In the genomic region with DNA sequence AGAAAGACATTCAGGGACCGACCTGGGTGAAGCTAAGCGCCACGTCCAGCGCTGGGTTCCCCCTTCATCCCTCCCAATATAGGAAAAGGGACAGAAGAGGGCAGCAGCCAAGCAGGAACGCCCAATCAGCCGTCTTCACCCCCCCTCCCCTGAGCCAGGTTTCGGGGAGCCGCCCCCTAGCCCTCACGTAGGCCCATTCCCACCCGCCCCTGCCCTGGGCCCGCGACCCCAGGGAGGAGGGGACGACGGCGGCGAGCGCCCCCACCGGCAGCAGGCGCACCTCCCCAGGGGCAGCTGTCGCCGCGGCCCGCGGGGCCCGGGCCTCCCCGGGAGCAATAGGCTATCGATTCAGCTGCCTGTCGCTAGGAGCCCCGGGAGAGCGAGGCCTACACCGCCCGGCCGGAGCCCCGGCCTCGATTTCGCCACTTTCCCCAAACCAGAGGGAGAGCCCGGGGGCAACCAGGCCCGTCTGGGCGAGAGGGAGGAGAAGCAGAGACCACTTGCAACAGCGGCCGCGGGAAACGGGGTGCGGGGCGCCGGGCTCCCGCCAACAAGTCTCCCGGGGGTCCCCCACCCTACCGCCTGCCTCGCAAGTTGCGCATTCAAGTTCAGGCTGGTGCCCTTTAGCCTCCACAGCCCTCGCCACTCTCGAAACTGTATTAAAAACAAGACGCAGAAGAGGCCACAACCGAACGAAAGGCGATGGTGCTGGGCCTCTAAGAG, we compare ENCODE assay signal across 1 cellular context.
TF ChIP-seq lines count a peak whose summit lies in the region.

No MANE protein-coding gene starts in this region.

TF ChIP-seq in GM12878, 131 proteins besides CTCF, POLR2A, EP300 and RAD21 (continued from another document and continues in another):
- TF ChIP-seq, protein P1, sequence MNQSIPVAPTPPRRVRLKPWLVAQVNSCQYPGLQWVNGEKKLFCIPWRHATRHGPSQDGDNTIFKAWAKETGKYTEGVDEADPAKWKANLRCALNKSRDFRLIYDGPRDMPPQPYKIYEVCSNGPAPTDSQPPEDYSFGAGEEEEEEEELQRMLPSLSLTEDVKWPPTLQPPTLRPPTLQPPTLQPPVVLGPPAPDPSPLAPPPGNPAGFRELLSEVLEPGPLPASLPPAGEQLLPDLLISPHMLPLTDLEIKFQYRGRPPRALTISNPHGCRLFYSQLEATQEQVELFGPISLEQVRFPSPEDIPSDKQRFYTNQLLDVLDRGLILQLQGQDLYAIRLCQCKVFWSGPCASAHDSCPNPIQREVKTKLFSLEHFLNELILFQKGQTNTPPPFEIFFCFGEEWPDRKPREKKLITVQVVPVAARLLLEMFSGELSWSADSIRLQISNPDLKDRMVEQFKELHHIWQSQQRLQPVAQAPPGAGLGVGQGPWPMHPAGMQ (IDR thresholded peaks at IDR 0.05; ENCODE audit: borderline replicate concordance), result no peak
- TF ChIP-seq RAD51 (IDR thresholded peaks at IDR 0.05), result no peak
- peak; percentile 94 for TF ChIP-seq SIN3A (IDR thresholded peaks at IDR 0.05; ENCODE audit: low read depth, low read length)
- no peak for TF ChIP-seq FOS (IDR thresholded peaks at IDR 0.05; ENCODE audit: borderline replicate concordance, extremely low read depth, insufficient read length)
- TF ChIP-seq, protein P2, sequence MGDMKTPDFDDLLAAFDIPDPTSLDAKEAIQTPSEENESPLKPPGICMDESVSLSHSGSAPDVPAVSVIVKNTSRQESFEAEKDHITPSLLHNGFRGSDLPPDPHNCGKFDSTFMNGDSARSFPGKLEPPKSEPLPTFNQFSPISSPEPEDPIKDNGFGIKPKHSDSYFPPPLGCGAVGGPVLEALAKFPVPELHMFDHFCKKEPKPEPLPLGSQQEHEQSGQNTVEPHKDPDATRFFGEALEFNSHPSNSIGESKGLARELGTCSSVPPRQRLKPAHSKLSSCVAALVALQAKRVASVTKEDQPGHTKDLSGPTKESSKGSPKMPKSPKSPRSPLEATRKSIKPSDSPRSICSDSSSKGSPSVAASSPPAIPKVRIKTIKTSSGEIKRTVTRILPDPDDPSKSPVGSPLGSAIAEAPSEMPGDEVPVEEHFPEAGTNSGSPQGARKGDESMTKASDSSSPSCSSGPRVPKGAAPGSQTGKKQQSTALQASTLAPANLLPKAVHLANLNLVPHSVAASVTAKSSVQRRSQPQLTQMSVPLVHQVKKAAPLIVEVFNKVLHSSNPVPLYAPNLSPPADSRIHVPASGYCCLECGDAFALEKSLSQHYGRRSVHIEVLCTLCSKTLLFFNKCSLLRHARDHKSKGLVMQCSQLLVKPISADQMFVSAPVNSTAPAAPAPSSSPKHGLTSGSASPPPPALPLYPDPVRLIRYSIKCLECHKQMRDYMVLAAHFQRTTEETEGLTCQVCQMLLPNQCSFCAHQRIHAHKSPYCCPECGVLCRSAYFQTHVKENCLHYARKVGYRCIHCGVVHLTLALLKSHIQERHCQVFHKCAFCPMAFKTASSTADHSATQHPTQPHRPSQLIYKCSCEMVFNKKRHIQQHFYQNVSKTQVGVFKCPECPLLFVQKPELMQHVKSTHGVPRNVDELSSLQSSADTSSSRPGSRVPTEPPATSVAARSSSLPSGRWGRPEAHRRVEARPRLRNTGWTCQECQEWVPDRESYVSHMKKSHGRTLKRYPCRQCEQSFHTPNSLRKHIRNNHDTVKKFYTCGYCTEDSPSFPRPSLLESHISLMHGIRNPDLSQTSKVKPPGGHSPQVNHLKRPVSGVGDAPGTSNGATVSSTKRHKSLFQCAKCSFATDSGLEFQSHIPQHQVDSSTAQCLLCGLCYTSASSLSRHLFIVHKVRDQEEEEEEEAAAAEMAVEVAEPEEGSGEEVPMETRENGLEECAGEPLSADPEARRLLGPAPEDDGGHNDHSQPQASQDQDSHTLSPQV (IDR thresholded peaks at IDR 0.05), result peak; percentile 78; the same call in 1 of the 2 replicates
- TF ChIP-seq, protein P3, sequence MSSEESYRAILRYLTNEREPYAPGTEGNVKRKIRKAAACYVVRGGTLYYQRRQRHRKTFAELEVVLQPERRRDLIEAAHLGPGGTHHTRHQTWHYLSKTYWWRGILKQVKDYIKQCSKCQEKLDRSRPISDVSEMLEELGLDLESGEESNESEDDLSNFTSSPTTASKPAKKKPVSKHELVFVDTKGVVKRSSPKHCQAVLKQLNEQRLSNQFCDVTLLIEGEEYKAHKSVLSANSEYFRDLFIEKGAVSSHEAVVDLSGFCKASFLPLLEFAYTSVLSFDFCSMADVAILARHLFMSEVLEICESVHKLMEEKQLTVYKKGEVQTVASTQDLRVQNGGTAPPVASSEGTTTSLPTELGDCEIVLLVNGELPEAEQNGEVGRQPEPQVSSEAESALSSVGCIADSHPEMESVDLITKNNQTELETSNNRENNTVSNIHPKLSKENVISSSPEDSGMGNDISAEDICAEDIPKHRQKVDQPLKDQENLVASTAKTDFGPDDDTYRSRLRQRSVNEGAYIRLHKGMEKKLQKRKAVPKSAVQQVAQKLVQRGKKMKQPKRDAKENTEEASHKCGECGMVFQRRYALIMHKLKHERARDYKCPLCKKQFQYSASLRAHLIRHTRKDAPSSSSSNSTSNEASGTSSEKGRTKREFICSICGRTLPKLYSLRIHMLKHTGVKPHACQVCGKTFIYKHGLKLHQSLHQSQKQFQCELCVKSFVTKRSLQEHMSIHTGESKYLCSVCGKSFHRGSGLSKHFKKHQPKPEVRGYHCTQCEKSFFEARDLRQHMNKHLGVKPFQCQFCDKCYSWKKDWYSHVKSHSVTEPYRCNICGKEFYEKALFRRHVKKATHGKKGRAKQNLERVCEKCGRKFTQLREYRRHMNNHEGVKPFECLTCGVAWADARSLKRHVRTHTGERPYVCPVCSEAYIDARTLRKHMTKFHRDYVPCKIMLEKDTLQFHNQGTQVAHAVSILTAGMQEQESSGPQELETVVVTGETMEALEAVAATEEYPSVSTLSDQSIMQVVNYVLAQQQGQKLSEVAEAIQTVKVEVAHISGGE (CRISPR knock-in tag; IDR thresholded peaks at IDR 0.05), result no peak
- no peak for TF ChIP-seq RELA (IDR thresholded peaks at IDR 0.05; ENCODE audit: borderline replicate concordance, partially characterized antibody)
- TF ChIP-seq, protein P4, sequence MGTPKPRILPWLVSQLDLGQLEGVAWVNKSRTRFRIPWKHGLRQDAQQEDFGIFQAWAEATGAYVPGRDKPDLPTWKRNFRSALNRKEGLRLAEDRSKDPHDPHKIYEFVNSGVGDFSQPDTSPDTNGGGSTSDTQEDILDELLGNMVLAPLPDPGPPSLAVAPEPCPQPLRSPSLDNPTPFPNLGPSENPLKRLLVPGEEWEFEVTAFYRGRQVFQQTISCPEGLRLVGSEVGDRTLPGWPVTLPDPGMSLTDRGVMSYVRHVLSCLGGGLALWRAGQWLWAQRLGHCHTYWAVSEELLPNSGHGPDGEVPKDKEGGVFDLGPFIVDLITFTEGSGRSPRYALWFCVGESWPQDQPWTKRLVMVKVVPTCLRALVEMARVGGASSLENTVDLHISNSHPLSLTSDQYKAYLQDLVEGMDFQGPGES (IDR thresholded peaks at IDR 0.05), result no peak
- no peak for TF ChIP-seq SPI1 (IDR thresholded peaks at IDR 0.05; ENCODE audit: borderline replicate concordance, insufficient read depth, low read depth, low read length)
- no peak for TF ChIP-seq NR2C2 (IDR thresholded peaks at IDR 0.05; ENCODE audit: borderline replicate concordance, control insufficient read depth, insufficient read length, low read depth)
- TF ChIP-seq, protein P5, sequence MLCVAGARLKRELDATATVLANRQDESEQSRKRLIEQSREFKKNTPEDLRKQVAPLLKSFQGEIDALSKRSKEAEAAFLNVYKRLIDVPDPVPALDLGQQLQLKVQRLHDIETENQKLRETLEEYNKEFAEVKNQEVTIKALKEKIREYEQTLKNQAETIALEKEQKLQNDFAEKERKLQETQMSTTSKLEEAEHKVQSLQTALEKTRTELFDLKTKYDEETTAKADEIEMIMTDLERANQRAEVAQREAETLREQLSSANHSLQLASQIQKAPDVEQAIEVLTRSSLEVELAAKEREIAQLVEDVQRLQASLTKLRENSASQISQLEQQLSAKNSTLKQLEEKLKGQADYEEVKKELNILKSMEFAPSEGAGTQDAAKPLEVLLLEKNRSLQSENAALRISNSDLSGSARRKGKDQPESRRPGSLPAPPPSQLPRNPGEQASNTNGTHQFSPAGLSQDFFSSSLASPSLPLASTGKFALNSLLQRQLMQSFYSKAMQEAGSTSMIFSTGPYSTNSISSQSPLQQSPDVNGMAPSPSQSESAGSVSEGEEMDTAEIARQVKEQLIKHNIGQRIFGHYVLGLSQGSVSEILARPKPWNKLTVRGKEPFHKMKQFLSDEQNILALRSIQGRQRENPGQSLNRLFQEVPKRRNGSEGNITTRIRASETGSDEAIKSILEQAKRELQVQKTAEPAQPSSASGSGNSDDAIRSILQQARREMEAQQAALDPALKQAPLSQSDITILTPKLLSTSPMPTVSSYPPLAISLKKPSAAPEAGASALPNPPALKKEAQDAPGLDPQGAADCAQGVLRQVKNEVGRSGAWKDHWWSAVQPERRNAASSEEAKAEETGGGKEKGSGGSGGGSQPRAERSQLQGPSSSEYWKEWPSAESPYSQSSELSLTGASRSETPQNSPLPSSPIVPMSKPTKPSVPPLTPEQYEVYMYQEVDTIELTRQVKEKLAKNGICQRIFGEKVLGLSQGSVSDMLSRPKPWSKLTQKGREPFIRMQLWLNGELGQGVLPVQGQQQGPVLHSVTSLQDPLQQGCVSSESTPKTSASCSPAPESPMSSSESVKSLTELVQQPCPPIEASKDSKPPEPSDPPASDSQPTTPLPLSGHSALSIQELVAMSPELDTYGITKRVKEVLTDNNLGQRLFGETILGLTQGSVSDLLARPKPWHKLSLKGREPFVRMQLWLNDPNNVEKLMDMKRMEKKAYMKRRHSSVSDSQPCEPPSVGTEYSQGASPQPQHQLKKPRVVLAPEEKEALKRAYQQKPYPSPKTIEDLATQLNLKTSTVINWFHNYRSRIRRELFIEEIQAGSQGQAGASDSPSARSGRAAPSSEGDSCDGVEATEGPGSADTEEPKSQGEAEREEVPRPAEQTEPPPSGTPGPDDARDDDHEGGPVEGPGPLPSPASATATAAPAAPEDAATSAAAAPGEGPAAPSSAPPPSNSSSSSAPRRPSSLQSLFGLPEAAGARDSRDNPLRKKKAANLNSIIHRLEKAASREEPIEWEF (IDR thresholded peaks at IDR 0.05; ENCODE audit: insufficient replicate concordance, low read depth, low read length), result no peak
- TF ChIP-seq, protein P6, sequence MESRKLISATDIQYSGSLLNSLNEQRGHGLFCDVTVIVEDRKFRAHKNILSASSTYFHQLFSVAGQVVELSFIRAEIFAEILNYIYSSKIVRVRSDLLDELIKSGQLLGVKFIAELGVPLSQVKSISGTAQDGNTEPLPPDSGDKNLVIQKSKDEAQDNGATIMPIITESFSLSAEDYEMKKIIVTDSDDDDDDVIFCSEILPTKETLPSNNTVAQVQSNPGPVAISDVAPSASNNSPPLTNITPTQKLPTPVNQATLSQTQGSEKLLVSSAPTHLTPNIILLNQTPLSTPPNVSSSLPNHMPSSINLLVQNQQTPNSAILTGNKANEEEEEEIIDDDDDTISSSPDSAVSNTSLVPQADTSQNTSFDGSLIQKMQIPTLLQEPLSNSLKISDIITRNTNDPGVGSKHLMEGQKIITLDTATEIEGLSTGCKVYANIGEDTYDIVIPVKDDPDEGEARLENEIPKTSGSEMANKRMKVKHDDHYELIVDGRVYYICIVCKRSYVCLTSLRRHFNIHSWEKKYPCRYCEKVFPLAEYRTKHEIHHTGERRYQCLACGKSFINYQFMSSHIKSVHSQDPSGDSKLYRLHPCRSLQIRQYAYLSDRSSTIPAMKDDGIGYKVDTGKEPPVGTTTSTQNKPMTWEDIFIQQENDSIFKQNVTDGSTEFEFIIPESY (IDR thresholded peaks at IDR 0.05), result no peak
- no peak for TF ChIP-seq RUNX3 (IDR thresholded peaks at IDR 0.05; ENCODE audit: low read length)
- TF ChIP-seq NBN (IDR thresholded peaks at IDR 0.05), result peak; percentile 61
- TF ChIP-seq MEF2B (IDR thresholded peaks at IDR 0.05; ENCODE audit: partially characterized antibody, poor library complexity, severe bottlenecking), result peak; percentile 86
- TF ChIP-seq, protein P7, sequence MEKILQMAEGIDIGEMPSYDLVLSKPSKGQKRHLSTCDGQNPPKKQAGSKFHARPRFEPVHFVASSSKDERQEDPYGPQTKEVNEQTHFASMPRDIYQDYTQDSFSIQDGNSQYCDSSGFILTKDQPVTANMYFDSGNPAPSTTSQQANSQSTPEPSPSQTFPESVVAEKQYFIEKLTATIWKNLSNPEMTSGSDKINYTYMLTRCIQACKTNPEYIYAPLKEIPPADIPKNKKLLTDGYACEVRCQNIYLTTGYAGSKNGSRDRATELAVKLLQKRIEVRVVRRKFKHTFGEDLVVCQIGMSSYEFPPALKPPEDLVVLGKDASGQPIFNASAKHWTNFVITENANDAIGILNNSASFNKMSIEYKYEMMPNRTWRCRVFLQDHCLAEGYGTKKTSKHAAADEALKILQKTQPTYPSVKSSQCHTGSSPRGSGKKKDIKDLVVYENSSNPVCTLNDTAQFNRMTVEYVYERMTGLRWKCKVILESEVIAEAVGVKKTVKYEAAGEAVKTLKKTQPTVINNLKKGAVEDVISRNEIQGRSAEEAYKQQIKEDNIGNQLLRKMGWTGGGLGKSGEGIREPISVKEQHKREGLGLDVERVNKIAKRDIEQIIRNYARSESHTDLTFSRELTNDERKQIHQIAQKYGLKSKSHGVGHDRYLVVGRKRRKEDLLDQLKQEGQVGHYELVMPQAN (conservative IDR thresholded peaks at IDR 0.05), result peak; percentile 89
- TF ChIP-seq, protein P8, sequence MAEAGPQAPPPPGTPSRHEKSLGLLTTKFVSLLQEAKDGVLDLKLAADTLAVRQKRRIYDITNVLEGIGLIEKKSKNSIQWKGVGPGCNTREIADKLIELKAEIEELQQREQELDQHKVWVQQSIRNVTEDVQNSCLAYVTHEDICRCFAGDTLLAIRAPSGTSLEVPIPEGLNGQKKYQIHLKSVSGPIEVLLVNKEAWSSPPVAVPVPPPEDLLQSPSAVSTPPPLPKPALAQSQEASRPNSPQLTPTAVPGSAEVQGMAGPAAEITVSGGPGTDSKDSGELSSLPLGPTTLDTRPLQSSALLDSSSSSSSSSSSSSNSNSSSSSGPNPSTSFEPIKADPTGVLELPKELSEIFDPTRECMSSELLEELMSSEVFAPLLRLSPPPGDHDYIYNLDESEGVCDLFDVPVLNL (IDR thresholded peaks at IDR 0.05; ENCODE audit: low read depth, low read length), result 0 out of 2 replicates have a peak, but pooled peaks have one; percentile 28
- TF ChIP-seq, protein P9, sequence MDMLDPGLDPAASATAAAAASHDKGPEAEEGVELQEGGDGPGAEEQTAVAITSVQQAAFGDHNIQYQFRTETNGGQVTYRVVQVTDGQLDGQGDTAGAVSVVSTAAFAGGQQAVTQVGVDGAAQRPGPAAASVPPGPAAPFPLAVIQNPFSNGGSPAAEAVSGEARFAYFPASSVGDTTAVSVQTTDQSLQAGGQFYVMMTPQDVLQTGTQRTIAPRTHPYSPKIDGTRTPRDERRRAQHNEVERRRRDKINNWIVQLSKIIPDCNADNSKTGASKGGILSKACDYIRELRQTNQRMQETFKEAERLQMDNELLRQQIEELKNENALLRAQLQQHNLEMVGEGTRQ (IDR thresholded peaks at IDR 0.05; ENCODE audit: borderline replicate concordance, low read depth, low read length), result no peak
- no peak for TF ChIP-seq CEBPB (IDR thresholded peaks at IDR 0.05; ENCODE audit: borderline replicate concordance in 1 of 2, low read depth in 2 of 2, low read length in 2 of 2)
- TF ChIP-seq PAX5 (IDR thresholded peaks at IDR 0.05; ENCODE audit: borderline replicate concordance, low read depth, low read length), result 0 out of 2 replicates have a peak, but pooled peaks have one; percentile 12
- no peak for TF ChIP-seq HDAC6 (IDR thresholded peaks at IDR 0.05; ENCODE audit: unreplicated experiment)
- no peak for TF ChIP-seq SREBF2 (IDR thresholded peaks at IDR 0.05; ENCODE audit: low read length)
- TF ChIP-seq WRNIP1 (IDR thresholded peaks at IDR 0.05; ENCODE audit: borderline replicate concordance, low read depth, low read length), result no peak
- no peak for TF ChIP-seq NFXL1 (IDR thresholded peaks at IDR 0.05; ENCODE audit: borderline replicate concordance)
- peak; percentile 48 for TF ChIP-seq CREB1 (IDR thresholded peaks at IDR 0.05; ENCODE audit: low read depth)
